Comparison of ENCODE assay signal across 10 cellular contexts in genomic region chr17:78734841-78735641, GRCh38. TPM values are rescaled to one million over a fixed set of nuclear protein-coding genes. Genes with fewer than 3 reads are reported as not detected.
DNase-seq lines count a peak whose midpoint lies in the region; ATAC-seq, FAIRE-seq and TF ChIP-seq lines count a peak whose summit lies in the region.
"Had no signal": no experiment of that assay in that cellular context is flagged by ENCODE, and none has a peak within 500 bp of the region (broad histone marks: within the 10 kb centered on the region; RNA-seq: fewer than 3 reads in every experiment).

No MANE protein-coding gene starts in this region.

- ATAC-seq in activated CD8-positive, alpha-beta memory T cell treated with anti-CD3 and anti-CD28 coated beads, Interleukin-2, amount 10 ng/mL, durations not matched to agents 7 days and 5 days: no peak
- ATAC-seq in HepG2: peak; percentile 76
- no peak for ATAC-seq in GM19395 (IDR thresholded peaks at IDR 0.05; ENCODE audit: unreplicated experiment)

- H3K4me2 ChIP-seq in HepG2 (ENCODE audit: low read depth, low read length): peak overlapping the region; percentile 61

- H3K4me1 Mint-ChIP-seq in activated CD8-positive, alpha-beta memory T cell treated with anti-CD3 and anti-CD28 coated beads, Interleukin-2, amount 10 ng/mL, durations not matched to agents 7 days and 5 days: peaks cover 74% of the 10 kb centered on the region
- H3K4me1 Mint-ChIP-seq in activated T-helper 1 cell treated with anti-CD3 and anti-CD28 coated beads, Interleukin-12 subunit alpha, Interleukin-12 subunit beta, Interleukin-2, Interleukin-4 antibody, amounts not matched to agents 30 ng/mL and 10 ng/mL and 1 ng/mL, durations not matched to agents 14 hours and 24 hours and 36 hours (ENCODE audit: low read depth): peaks cover 74% of the 10 kb centered on the region

- no peak for TF ChIP-seq CTCF in HepG2 (CRISPR knock-in tag; IDR thresholded peaks at IDR 0.05)
- TF ChIP-seq CTCF in suprapubic skin (IDR thresholded peaks at IDR 0.05): no peak

- 63% methylated on average over 15 of the region's 16 CpGs for WGBS in HepG2 (ENCODE audit: low lambda C conversion rate)
- 61% methylated on average over 16 of the region's 16 CpGs for WGBS in suprapubic skin

- no peaks in the 10 kb centered on the region for H3K27me3 Mint-ChIP-seq in activated CD8-positive, alpha-beta memory T cell treated with anti-CD3 and anti-CD28 coated beads, Interleukin-2, amount 10 ng/mL, durations not matched to agents 7 days and 5 days
- no peaks in the 10 kb centered on the region for H3K27me3 Mint-ChIP-seq in activated T-helper 1 cell treated with anti-CD3 and anti-CD28 coated beads, Interleukin-12 subunit alpha, Interleukin-12 subunit beta, Interleukin-2, Interleukin-4 antibody, amounts not matched to agents 30 ng/mL and 10 ng/mL and 1 ng/mL, durations not matched to agents 14 hours and 24 hours and 36 hours (ENCODE audit: insufficient read depth)

- intact Hi-C loops in activated T-helper 1 cell treated with anti-CD3 and anti-CD28 coated beads, Interleukin-12 subunit alpha, Interleukin-12 subunit beta, Interleukin-2, Interleukin-4 antibody, amounts not matched to agents 30 ng/mL and 10 ng/mL and 1 ng/mL, durations not matched to agents 14 hours and 24 hours and 36 hours (cut with micrococcal nuclease): loop anchor here (5.0 kb wide), 1 partner anchor 42 kb away; no protein-coding TSS in a partner anchor
- intact Hi-C loops in HepG2 (cut with micrococcal nuclease; ENCODE audit: unreplicated experiment): no loop called here

- no peaks in the 10 kb centered on the region for H3K9me3 Mint-ChIP-seq in activated CD8-positive, alpha-beta memory T cell treated with anti-CD3 and anti-CD28 coated beads, Interleukin-2, amount 10 ng/mL, durations not matched to agents 7 days and 5 days (ENCODE audit: low read depth)
- no peaks in the 10 kb centered on the region for H3K9me3 Mint-ChIP-seq in activated T-helper 1 cell treated with anti-CD3 and anti-CD28 coated beads, Interleukin-12 subunit alpha, Interleukin-12 subunit beta, Interleukin-2, Interleukin-4 antibody, amounts not matched to agents 30 ng/mL and 10 ng/mL and 1 ng/mL, durations not matched to agents 14 hours and 24 hours and 36 hours

- POLR2A ChIA-PET in HepG2 (lab: Yijun Ruan, JAX): interaction anchor here (1.1 to 3.2 kb wide), 3 partner anchors 13 to 18 kb away, joined by 3 to 20 read pairs (median 3); no protein-coding TSS in a partner anchor

- H3K9ac ChIP-seq in HepG2 (ENCODE audit: insufficient read depth, low read depth, low read length): 0 out of 2 replicates have a peak overlapping the region, but pooled peaks have one; percentile 16

- TF ChIP-seq POLR2A in HepG2 (IDR thresholded peaks at IDR 0.05; ENCODE audit: insufficient read depth in 1 of 2, low read depth in 2 of 2, low read length in 2 of 2): no peak
- no peak for TF ChIP-seq POLR2A in suprapubic skin (IDR thresholded peaks at IDR 0.05)

- no peak for TF ChIP-seq RAD21 in HepG2 (CRISPR knock-in tag; IDR thresholded peaks at IDR 0.05)

- in situ Hi-C loops in HepG2 (cut with HindIII; ENCODE audit: extremely low pct_ligation_motif_present, low pct_unique_long_range_greater_than_20kb): no loop called here

- no peak for DNase-seq in activated CD8-positive, alpha-beta memory T cell treated with anti-CD3 and anti-CD28 coated beads, Interleukin-2, amount 10 ng/mL, durations not matched to agents 7 days and 5 days
- DNase-seq in activated CD8-positive, alpha-beta memory T cell treated with anti-CD3 and anti-CD28 coated beads, Interleukin-2, amount 50 U/mL, for 48 hours: no peak
- no peak for DNase-seq in activated T-helper 1 cell treated with anti-CD3 and anti-CD28 coated beads, Interleukin-12 subunit alpha, Interleukin-12 subunit beta, Interleukin-2, Interleukin-4 antibody, amounts not matched to agents 30 ng/mL and 10 ng/mL and 1 ng/mL, durations not matched to agents 14 hours and 24 hours and 36 hours (ENCODE audit: low spot score)
- DNase-seq in HepG2 (ENCODE audit: low spot score) (peak; percentile 52), suprapubic skin (ENCODE audit: low spot score in 2 of 2) (no peak), SHP77 treated with DMSO at 0.1 percent for 48 hours (lab: John Stamatoyannopoulos, UW) (no peak), kidney glomerular epithelial cell (lab: John Stamatoyannopoulos, UW) (no peak)
- DNase-seq: sigmoid colon had no signal

- H3K4me3 Mint-ChIP-seq in activated CD8-positive, alpha-beta memory T cell treated with anti-CD3 and anti-CD28 coated beads, Interleukin-2, amount 10 ng/mL, durations not matched to agents 7 days and 5 days: peak overlapping the region; percentile 83
- peak overlapping the region; percentile 84 for H3K4me3 Mint-ChIP-seq in activated T-helper 1 cell treated with anti-CD3 and anti-CD28 coated beads, Interleukin-12 subunit alpha, Interleukin-12 subunit beta, Interleukin-2, Interleukin-4 antibody, amounts not matched to agents 30 ng/mL and 10 ng/mL and 1 ng/mL, durations not matched to agents 14 hours and 24 hours and 36 hours

- peak overlapping the region; percentile 13 for H3K27ac ChIP-seq in HepG2 (ENCODE audit: extremely low read length, insufficient read depth, low read length)
- peak overlapping the region; percentile 88 for H3K27ac ChIP-seq in suprapubic skin

- H3K27ac Mint-ChIP-seq in activated CD8-positive, alpha-beta memory T cell treated with anti-CD3 and anti-CD28 coated beads, Interleukin-2, amount 10 ng/mL, durations not matched to agents 7 days and 5 days: peak overlapping the region; percentile 89
- peak overlapping the region; percentile 89 for H3K27ac Mint-ChIP-seq in activated T-helper 1 cell treated with anti-CD3 and anti-CD28 coated beads, Interleukin-12 subunit alpha, Interleukin-12 subunit beta, Interleukin-2, Interleukin-4 antibody, amounts not matched to agents 30 ng/mL and 10 ng/mL and 1 ng/mL, durations not matched to agents 14 hours and 24 hours and 36 hours

- H3K36me3 ChIP-seq in HepG2 (replicated peaks in 1 of 2; ENCODE audit: control insufficient read depth in 1 of 2, insufficient read depth in 2 of 2, low read length in 2 of 2): no peaks in the 10 kb centered on the region; a peak in 1 of 5 replicates
- H3K36me3 ChIP-seq in suprapubic skin: no peaks in the 10 kb centered on the region
- H3K36me3 ChIP-seq: sigmoid colon had no signal

- H3K4me1 ChIP-seq in HepG2 (ENCODE audit: insufficient read depth, low read length): peaks cover 66% of the 10 kb centered on the region
- peaks cover 63% of the 10 kb centered on the region for H3K4me1 ChIP-seq in suprapubic skin

- peaks cover 13% of the 10 kb centered on the region for H3K36me3 Mint-ChIP-seq in activated CD8-positive, alpha-beta memory T cell treated with anti-CD3 and anti-CD28 coated beads, Interleukin-2, amount 10 ng/mL, durations not matched to agents 7 days and 5 days
- peaks cover 12% of the 10 kb centered on the region for H3K36me3 Mint-ChIP-seq in activated T-helper 1 cell treated with anti-CD3 and anti-CD28 coated beads, Interleukin-12 subunit alpha, Interleukin-12 subunit beta, Interleukin-2, Interleukin-4 antibody, amounts not matched to agents 30 ng/mL and 10 ng/mL and 1 ng/mL, durations not matched to agents 14 hours and 24 hours and 36 hours (ENCODE audit: low read depth)

- CTCF ChIA-PET in activated CD8-positive, alpha-beta memory T cell treated with anti-CD3 and anti-CD28 coated beads, Interleukin-2, amount 10 ng/mL, durations not matched to agents 7 days and 5 days (lab: Charles Lee): interaction anchor here (0.9 to 4.6 kb wide), 5 partner anchors 10 to 34 kb away, joined by 3 to 35 read pairs (median 5); no protein-coding TSS in a partner anchor
- CTCF ChIA-PET in HepG2 (lab: Yijun Ruan, JAX; ENCODE audit: low intra/inter-chr PET ratio, low total read pairs): no interaction called here

- H3K9me3 ChIP-seq in HepG2 (ENCODE audit: low read length): no peaks in the 10 kb centered on the region
- H3K9me3 ChIP-seq in suprapubic skin: no peaks in the 10 kb centered on the region
- H3K9me3 ChIP-seq: sigmoid colon had no signal

- no peaks in the 10 kb centered on the region for H3K27me3 ChIP-seq in HepG2 (ENCODE audit: control insufficient read depth in 1 of 2, insufficient read depth in 2 of 2, low read length in 2 of 2)
- H3K27me3 ChIP-seq in suprapubic skin: no peaks in the 10 kb centered on the region
- H3K27me3 ChIP-seq: sigmoid colon had no signal

- H3K79me2 ChIP-seq in HepG2 (ENCODE audit: insufficient read depth, low read length): peaks cover 66% of the 10 kb centered on the region

- H3K4me3 ChIP-seq in HepG2 (replicated peaks in 1 of 3; ENCODE audit: insufficient read depth in 1 of 3, low read depth in 2 of 3, low read length in 3 of 3): 0 out of 6 replicates have a peak overlapping the region, but pooled peaks of 1 of the 3 experiments have one; percentile 14
- H3K4me3 ChIP-seq in suprapubic skin: peak overlapping the region; percentile 57

- TF ChIP-seq EP300 in HepG2 (IDR thresholded peaks at IDR 0.05; ENCODE audit: low read depth in 2 of 2, low read length in 2 of 2): 0 out of 4 replicates have a peak, but pooled peaks of 1 of the 2 experiments have one; percentile 13
- no peak for TF ChIP-seq EP300 in HepG2 (CRISPR knock-in tag; IDR thresholded peaks at IDR 0.05; ENCODE audit: borderline replicate concordance)
- TF ChIP-seq EP300 in suprapubic skin (IDR thresholded peaks at IDR 0.05): no peak

- no peak for FAIRE-seq in HepG2 (lab: Jason Lieb, UNC)
- FAIRE-seq: H1 had no signal

- H2AFZ ChIP-seq in HepG2 (ENCODE audit: low read length): no peak overlapping the region

- H4K20me1 ChIP-seq in HepG2 (ENCODE audit: insufficient read depth, low read length): peaks cover 25% of the 10 kb centered on the region

- BruUV-seq in HepG2 (replicated peaks; lab: Mats Ljungman, UMichigan): no TSS peak

RNA-seq across cellular contexts. Expression of gene CYTH1, which starts 47.0 kb away (rescaled TPM):
- total RNA-seq in activated CD8-positive, alpha-beta memory T cell treated with anti-CD3 and anti-CD28 coated beads, Interleukin-2, amount 10 ng/mL, durations not matched to agents 7 days and 5 days: 100 to 1,000 TPM; 151 to 156 TPM
- total RNA-seq in activated T-helper 1 cell treated with anti-CD3 and anti-CD28 coated beads, Interleukin-12 subunit alpha, Interleukin-12 subunit beta, Interleukin-2, Interleukin-4 antibody, amounts not matched to agents 30 ng/mL and 10 ng/mL and 1 ng/mL, durations not matched to agents 14 hours and 24 hours and 36 hours: 147 TPM in 2 replicates
- total RNA-seq in HepG2 (2016; rRNA removed; fragmentation: Illumina TruSeq; extraction: Trizol) (20.1 and 21.3 TPM in 2 replicates), suprapubic skin (10 to 100 TPM; 57.6 to 88.6 (median 74.9) TPM)
- total RNA-seq in HepG2 (2016; cell fraction: cytosol; rRNA removed; fragmentation: Illumina TruSeq; extraction: Trizol; ENCODE audit: low read depth): 4.6 and 4.8 TPM in 2 replicates
- 20.2 and 20.6 TPM in 2 replicates for total RNA-seq in HepG2 (2016; cell fraction: insoluble cytoplasmic fraction; rRNA removed; fragmentation: Illumina TruSeq; extraction: Trizol)
- 12.9 and 13.2 TPM in 2 replicates for total RNA-seq in HepG2 (2016; cell fraction: membrane; rRNA removed; fragmentation: Illumina TruSeq; extraction: Trizol)
- 21.3 and 24.7 TPM in 2 replicates for total RNA-seq in HepG2 (2016; cell fraction: nucleus; rRNA removed; fragmentation: Illumina TruSeq; extraction: Trizol)
- polyA plus RNA-seq in HepG2 (2011; rRNA removed): 48.9 and 66.5 TPM in 2 replicates
- 36.2 and 36.3 TPM in 2 replicates for polyA plus RNA-seq in HepG2 (2011; cell fraction: cytosol; rRNA removed)
- 233 and 263 TPM in 2 replicates for polyA plus RNA-seq in HepG2 (2011; cell fraction: nucleus; rRNA removed)
- 33.2 and 38.1 TPM in 2 replicates for polyA plus RNA-seq in HepG2 (2012)
- polyA plus RNA-seq in HepG2 (2016; cell fraction: cytosol; fragmentation: Illumina TruSeq; extraction: Trizol; ENCODE audit: low read depth): 2.0 TPM in 2 replicates
- 22.9 and 27.1 TPM in 2 replicates for polyA plus RNA-seq in HepG2 (2016; cell fraction: insoluble cytoplasmic fraction; fragmentation: Illumina TruSeq; extraction: Trizol; ENCODE audit: low read depth)
- 7.5 and 8.2 TPM in 2 replicates for polyA plus RNA-seq in HepG2 (2016; cell fraction: membrane; fragmentation: Illumina TruSeq; extraction: Trizol; ENCODE audit: low read depth)
- 48.3 and 49.0 TPM in 2 replicates for polyA plus RNA-seq in HepG2 (2016; cell fraction: nucleus; fragmentation: Illumina TruSeq; extraction: Trizol; ENCODE audit: insufficient read depth, low read depth)
- 20.1 and 43.0 TPM in 2 replicates for polyA minus RNA-seq in HepG2 (2011; rRNA and poly(A)+ RNA removed; ENCODE audit: low replicate concordance)
- 16.4 and 17.8 TPM in 2 replicates for polyA minus RNA-seq in HepG2 (2011; cell fraction: cytosol; rRNA and poly(A)+ RNA removed)
- polyA minus RNA-seq in HepG2 (2011; cell fraction: nucleus; rRNA and poly(A)+ RNA removed): 66.4 and 72.6 TPM in 2 replicates
